8 cellular contexts compared by ENCODE assay signal in the genomic region with DNA sequence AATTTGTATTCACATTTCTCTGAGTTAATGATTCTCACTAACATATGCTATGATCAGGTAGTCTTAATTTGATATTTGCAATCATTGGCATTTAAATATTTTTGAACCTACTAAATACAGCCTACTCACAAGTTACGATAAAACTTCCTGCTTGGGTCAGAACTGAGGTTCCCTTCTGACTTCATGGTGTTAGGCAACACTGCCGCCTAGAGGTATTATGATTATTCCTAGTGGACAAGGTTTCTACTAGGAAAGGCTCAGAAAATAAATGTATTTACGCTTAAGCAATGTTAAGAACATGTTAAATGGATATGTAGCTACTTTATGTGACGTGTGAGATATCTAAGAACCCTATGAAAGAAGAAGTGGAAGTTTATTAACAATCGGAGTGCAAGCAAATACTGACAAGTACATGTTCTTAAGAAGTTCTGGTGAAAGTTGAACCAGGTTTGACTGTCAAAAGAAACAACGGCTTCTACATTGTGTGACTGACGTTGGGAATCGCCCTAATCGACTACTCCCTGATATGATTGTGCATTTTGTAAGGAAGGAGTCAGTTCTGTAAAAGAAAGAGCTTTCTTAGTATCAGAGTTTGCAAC.
DNase-seq lines count a peak whose midpoint lies in the region; TF ChIP-seq lines count a peak whose summit lies in the region.

No MANE protein-coding gene starts in this region.

- TF ChIP-seq CTCF in GM12865 (IDR thresholded peaks at IDR 0.05; ENCODE audit: insufficient read depth, low read depth, low read length, missing control alignments) (peak; percentile 44), sigmoid colon (IDR thresholded peaks at IDR 0.05) (peak in 3 of 4 experiments; percentile 33 to 42 (median 36))

- peak; percentile 55 for DNase-seq in ACHN
- DNase-seq in GM12865 (ENCODE audit: low read depth) = peak; percentile 27
- DNase-seq in M059J (ENCODE audit: low read depth) = peak; percentile 1
- peak; percentile 63 for DNase-seq in SK-N-MC (ENCODE audit: low read depth, low spot score)
- peak; percentile 30 for DNase-seq in foreskin melanocyte
- no peak for DNase-seq in sigmoid colon
- DNase-seq in dermis blood vessel endothelial cell = no peak
- DNase-seq in central memory CD4-positive, alpha-beta T cell = no peak

- H3K27ac ChIP-seq in SK-N-MC (no peak overlapping the region), sigmoid colon (no peak overlapping the region)

- TF ChIP-seq POLR2A in sigmoid colon (IDR thresholded peaks at IDR 0.05) = no peak

- intact Hi-C loops in sigmoid colon (cut with DNase I) = no loop called here

- no peaks in the 10 kb centered on the region for H3K9me3 ChIP-seq in SK-N-MC (ENCODE audit: low read depth, low read length)
- H3K9me3 ChIP-seq in sigmoid colon = peaks cover 0 to 1% (median 0%) of the 10 kb centered on the region in 4 donors

- no peak overlapping the region for H3K9ac ChIP-seq in SK-N-MC (ENCODE audit: insufficient read length)

- no peak overlapping the region for H3K4me3 ChIP-seq in GM12865 (ENCODE audit: low read depth, low read length)
- H3K4me3 ChIP-seq in SK-N-MC = no peak overlapping the region
- no peak overlapping the region for H3K4me3 ChIP-seq in sigmoid colon

- H3K27me3 ChIP-seq in sigmoid colon = no peaks in the 10 kb centered on the region

- H3K36me3 ChIP-seq in SK-N-MC (ENCODE audit: insufficient read depth, low read length) (no peaks in the 10 kb centered on the region), sigmoid colon (no peaks in the 10 kb centered on the region)

- WGBS in sigmoid colon, 2 donors = 33 to 48% methylated on average over 9 of the region's 9 CpGs

- in situ Hi-C loops in ACHN (cut with HindIII; ENCODE audit: low pct_ligation_motif_present, low pct_unique_long_range_greater_than_20kb, low sequenced_read_pairs) = no loop called here

- TF ChIP-seq EP300 in sigmoid colon (IDR thresholded peaks at IDR 0.05) = no peak

- no peaks in the 10 kb centered on the region for H3K4me1 ChIP-seq in sigmoid colon

Comparison
In these comparisons a context has a peak if more than half of its experiments do, and no peak if none do; other contexts are left out.
1. DNase-seq: peak in ACHN (single experiment), GM12865 (single experiment), M059J (single experiment), SK-N-MC (single experiment) and foreskin melanocyte (single experiment); none in sigmoid colon (single experiment), dermis blood vessel endothelial cell (single experiment) and central memory CD4-positive, alpha-beta T cell (single experiment).